ENCODE assay signal across 9 cellular contexts in genomic region chr1:204417231-204417997, GRCh38. TPM values are rescaled to one million over a fixed set of nuclear protein-coding genes. Genes with fewer than 3 reads are reported as not detected.
DNase-seq lines count a peak whose midpoint lies in the region; ATAC-seq, FAIRE-seq and TF ChIP-seq lines count a peak whose summit lies in the region.
"Had no signal": no experiment of that assay in that cellular context is flagged by ENCODE, and none has a peak within 500 bp of the region (broad histone marks: within the 10 kb centered on the region; RNA-seq: fewer than 3 reads in every experiment).

No MANE protein-coding gene starts in this region.

- H3K27ac Mint-ChIP-seq in chondrocyte (ENCODE audit: unreplicated experiment), result peak overlapping the region; percentile 98
- peak overlapping the region; percentile 88 for H3K27ac Mint-ChIP-seq in stimulated activated naive CD8-positive, alpha-beta T cell treated with anti-CD3 and anti-CD28 coated beads, Interleukin-15, Interleukin-2, amounts not matched to agents 100 ng/mL and 50 ng/mL, for 24 hours

- H3K9me3 ChIP-seq in liver (ENCODE audit: control insufficient read depth in 4 of 4, low read length in 3 of 4), result no peaks in the 10 kb centered on the region

- no peaks in the 10 kb centered on the region for H3K9me3 Mint-ChIP-seq in chondrocyte (ENCODE audit: low read depth)
- no peaks in the 10 kb centered on the region for H3K9me3 Mint-ChIP-seq in stimulated activated naive CD8-positive, alpha-beta T cell treated with anti-CD3 and anti-CD28 coated beads, Interleukin-15, Interleukin-2, amounts not matched to agents 100 ng/mL and 50 ng/mL, for 24 hours

- TF ChIP-seq RAD21 in liver (IDR thresholded peaks at IDR 0.05), result peak in 1 of 2 donors; percentile 4

- no peaks in the 10 kb centered on the region for H3K27me3 Mint-ChIP-seq in chondrocyte (ENCODE audit: low read depth)
- no peaks in the 10 kb centered on the region for H3K27me3 Mint-ChIP-seq in stimulated activated naive CD8-positive, alpha-beta T cell treated with anti-CD3 and anti-CD28 coated beads, Interleukin-15, Interleukin-2, amounts not matched to agents 100 ng/mL and 50 ng/mL, for 24 hours

- H3K4me3 ChIP-seq in liver (ENCODE audit: low read depth in 1 of 3, low read length in 3 of 3), result peak overlapping the region in 2 of 3 donors; percentile 6 to 15

- peaks cover 47% of the 10 kb centered on the region for H3K4me1 Mint-ChIP-seq in chondrocyte (ENCODE audit: low read depth)
- peaks cover 60% of the 10 kb centered on the region for H3K4me1 Mint-ChIP-seq in stimulated activated naive CD8-positive, alpha-beta T cell treated with anti-CD3 and anti-CD28 coated beads, Interleukin-15, Interleukin-2, amounts not matched to agents 100 ng/mL and 50 ng/mL, for 24 hours (ENCODE audit: low read depth)

- 33% methylated on average over 9 of the region's 9 CpGs for WGBS in liver

- no peak for TF ChIP-seq CTCF in chondrocyte (IDR thresholded peaks at IDR 0.05)
- TF ChIP-seq CTCF in liver (IDR thresholded peaks at IDR 0.05; ENCODE audit: low read depth, low read length, missing input control), result no peak

- peak; percentile 87 for ATAC-seq in SK-N-SH treated with all-trans-retinoic acid at 6 μM for 48 hours
- ATAC-seq in HG03097 (IDR thresholded peaks at IDR 0.05; ENCODE audit: low FRiP score, unreplicated experiment), result no peak

- peaks cover 0 to 4% (median 0%) of the 10 kb centered on the region in 4 donors for H3K36me3 ChIP-seq in liver (ENCODE audit: control insufficient read depth in 4 of 4, insufficient read depth in 3 of 4, low read depth in 1 of 4, low read length in 3 of 4)

- H3K27me3 ChIP-seq in liver (ENCODE audit: control insufficient read depth in 4 of 4, insufficient read depth in 4 of 4, low read length in 3 of 4), result no peaks in the 10 kb centered on the region

- H3K9ac ChIP-seq in liver (ENCODE audit: low read depth in 1 of 2, low read length in 2 of 2), result peak overlapping the region in 1 of 2 donors; percentile 67

- TF ChIP-seq POLR2A in GM12891 (IDR thresholded peaks at IDR 0.05; ENCODE audit: low read depth, low read length), result no peak

- H3K4me3 Mint-ChIP-seq in chondrocyte (ENCODE audit: unreplicated experiment), result peak overlapping the region; percentile 52
- peak overlapping the region; percentile 62 for H3K4me3 Mint-ChIP-seq in stimulated activated naive CD8-positive, alpha-beta T cell treated with anti-CD3 and anti-CD28 coated beads, Interleukin-15, Interleukin-2, amounts not matched to agents 100 ng/mL and 50 ng/mL, for 24 hours

- peak overlapping the region; percentile 87 to 92 for H3K27ac ChIP-seq in liver (ENCODE audit: low read depth in 1 of 2, low read length in 2 of 2)

- peak; percentile 29 for DNase-seq in activated T-cell treated with anti-CD3 and anti-CD28 coated beads for 24 hours (ENCODE audit: low read depth)
- no peak for DNase-seq in activated T-cell treated with anti-CD3 and anti-CD28 coated beads, Interleukin-2, amount 50 U/mL, for 1 hour
- DNase-seq in chondrocyte (ENCODE audit: low spot score), result no peak
- DNase-seq in GM12891 (ENCODE audit: insufficient read length, low spot score), result no peak

- peaks cover 12 to 40% (median 23%) of the 10 kb centered on the region in 4 donors for H3K4me1 ChIP-seq in liver (ENCODE audit: control insufficient read depth in 4 of 4, insufficient read depth in 4 of 4, low read length in 3 of 4)

- no peak for FAIRE-seq in GM12891 (lab: Jason Lieb, UNC)
- FAIRE-seq: G401.6 had no signal

- H3K36me3 Mint-ChIP-seq in chondrocyte (ENCODE audit: low read depth), result no peaks in the 10 kb centered on the region
- no peaks in the 10 kb centered on the region for H3K36me3 Mint-ChIP-seq in stimulated activated naive CD8-positive, alpha-beta T cell treated with anti-CD3 and anti-CD28 coated beads, Interleukin-15, Interleukin-2, amounts not matched to agents 100 ng/mL and 50 ng/mL, for 24 hours (ENCODE audit: low read depth)

TF ChIP-seq in SK-N-SH treated with all-trans-retinoic acid at 6 μM for 48 hours, 23 proteins besides CTCF, POLR2A, EP300 and RAD21 (continues in another document):
- no peak for TF ChIP-seq TCF4 (CRISPR knock-in tag; IDR thresholded peaks at IDR 0.05; ENCODE audit: borderline replicate concordance)
- TF ChIP-seq PATZ1 (CRISPR knock-in tag; IDR thresholded peaks at IDR 0.05; ENCODE audit: borderline replicate concordance), result no peak
- TF ChIP-seq ZNF565 (CRISPR knock-in tag; conservative IDR thresholded peaks at IDR 0.05; ENCODE audit: low read depth), result no peak
- TF ChIP-seq BACH2 (CRISPR knock-in tag; IDR thresholded peaks at IDR 0.05; ENCODE audit: borderline replicate concordance), result no peak
- no peak for TF ChIP-seq ISL1 (CRISPR knock-in tag; IDR thresholded peaks at IDR 0.05)

TF ChIP-seq in liver, 16 proteins besides CTCF, POLR2A, EP300 and RAD21 (continues in another document):
- peak; percentile 46 for TF ChIP-seq ATF3 (IDR thresholded peaks at IDR 0.05)
- peak; percentile 70 for TF ChIP-seq SP1 (IDR thresholded peaks at IDR 0.05)
- peak; percentile 57 for TF ChIP-seq MAX (IDR thresholded peaks at IDR 0.05)
- peak; percentile 85 for TF ChIP-seq REST (IDR thresholded peaks at IDR 0.05)

TF ChIP-seq in GM12891, 5 proteins besides CTCF, POLR2A, EP300 and RAD21:
- TF ChIP-seq SPI1 (IDR thresholded peaks at IDR 0.05; ENCODE audit: low read depth, low read length) (no peak), POLR2AphosphoS5 (IDR thresholded peaks at IDR 0.05; ENCODE audit: low read depth, low read length) (no peak), POU2F2 (IDR thresholded peaks at IDR 0.05; ENCODE audit: low read depth, low read length) (no peak), TAF1 (IDR thresholded peaks at IDR 0.05; ENCODE audit: low read depth, low read length) (no peak), PAX5 (IDR thresholded peaks at IDR 0.05; ENCODE audit: insufficient read depth, low read length, severe bottlenecking) (no peak)

RNA-seq across cellular contexts. Expression of gene PPP1R15B, which starts 5.8 kb away (rescaled TPM):
- total RNA-seq in chondrocyte, result 29.7 to 41.0 TPM (median 40.9 TPM) in 3 replicates
- total RNA-seq in liver, result 10 to 100 TPM; 36.7 to 54.0 TPM
- polyA plus RNA-seq in liver, result 10 to 100 TPM; 13.0 to 15.5 TPM
- 11.2 TPM for polyA plus RNA-seq in GM12891 (2012; ENCODE audit: low read depth, missing spikeins)

RNA-seq across cellular contexts. Expression of gene PLEKHA6, which starts 57.7 kb away (rescaled TPM):
- total RNA-seq in chondrocyte, result 0.15 to 1.4 TPM (median 0.51 TPM) in 3 replicates
- 10 to 100 TPM in 1 of 2 donors, 1 to 10 TPM in 1; 5.3 to 12.8 TPM for total RNA-seq in liver
- 1 to 10 TPM; 6.7 to 8.5 TPM for polyA plus RNA-seq in liver
- 0.33 TPM for polyA plus RNA-seq in GM12891 (2012; ENCODE audit: low read depth, missing spikeins)
